In the genomic region with DNA sequence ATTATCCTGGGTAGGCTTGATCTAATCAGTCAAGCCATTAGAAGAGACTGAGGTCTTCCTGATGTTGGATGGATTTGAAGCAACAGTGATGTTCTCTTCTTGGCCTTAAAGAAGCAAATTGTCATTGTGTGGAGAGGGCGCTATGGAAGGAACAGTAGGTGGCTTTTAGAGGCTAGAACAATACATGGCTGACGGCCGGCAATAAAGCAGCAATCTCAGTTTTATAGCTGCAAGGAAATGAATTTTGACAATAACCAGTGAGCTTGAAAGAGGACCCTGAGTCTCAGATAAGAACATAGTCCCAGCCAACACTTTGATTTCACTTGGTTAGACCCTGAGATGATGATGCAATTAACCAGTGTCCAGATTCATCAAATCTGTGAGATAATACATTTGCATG, we compare ENCODE assay signal across 30 cellular contexts.
"Had no signal": no experiment of that assay in that cellular context is flagged by ENCODE, and none has a peak within 500 bp of the region (broad histone marks: within the 10 kb centered on the region; RNA-seq: fewer than 3 reads in every experiment).

No MANE protein-coding gene starts in this region.

- FAIRE-seq: urothelium cell line had no signal

- H3K79me2 ChIP-seq: parathyroid adenoma had no signal

- H3K36me3 ChIP-seq: neural progenitor cell, ovary, spleen, suprapubic skin, tibial artery, upper lobe of left lung, vagina had no signal

- H3K4me1 ChIP-seq: neural progenitor cell, parathyroid adenoma, psoas muscle, testis had no signal

- H3K27ac ChIP-seq: neural progenitor cell, ovary, parathyroid adenoma, psoas muscle, skin epidermis, spleen, suprapubic skin, testis, tibial artery, upper lobe of left lung, vagina had no signal

- H2AFZ ChIP-seq: neural progenitor cell, parathyroid adenoma had no signal

- H3K4me2 ChIP-seq: neural progenitor cell, smooth muscle cell had no signal

- H3K4me3 ChIP-seq: neural progenitor cell, ovary, psoas muscle, skin epidermis, smooth muscle cell, spleen, suprapubic skin, testis, tibial artery, upper lobe of left lung, vagina had no signal

- ATAC-seq: naive thymus-derived CD4-positive, alpha-beta T cell; natural killer cell; psoas muscle; right cardiac atrium; sciatic nerve; stimulated activated memory B cell treated with anti-CD40 and anti-IgM and Interleukin-4, amounts not matched to agents 10 μg/mL and 1 μg/mL and 100 μg/mL, for 72 hours; stimulated activated naive CD8-positive, alpha-beta T cell treated with anti-CD3 and anti-CD28 coated beads, Interleukin-15, amount 100 ng/mL, for 72 hours; stimulated activated naive CD8-positive, alpha-beta T cell treated with anti-CD3 and anti-CD28 coated beads, Interleukin-15, Interleukin-2, amounts not matched to agents 100 U/mL and 50 U/mL, for 24 hours had no signal

- H3K9me3 ChIP-seq: ovary, psoas muscle, suprapubic skin, testis, tibial artery, upper lobe of left lung, vagina had no signal

- DNase-seq: naive thymus-derived CD4-positive, alpha-beta T cell; natural killer cell; occipital lobe; ovary; posterior cingulate gyrus; psoas muscle; right cardiac atrium; spleen; stimulated activated CD4-positive, alpha-beta T cell treated with anti-CD3 and anti-CD28 coated beads, Interleukin-12 subunit alpha, Interleukin-12 subunit beta, amount 100 ng/mL, for 4 hours; stimulated activated CD4-positive, alpha-beta T cell treated with anti-CD3 and anti-CD28 coated beads, Interleukin-1b, Interleukin-23, amount 100 ng/mL, for 48 hours; stimulated activated CD4-positive, alpha-beta T cell treated with anti-CD3 and anti-CD28 coated beads, Interleukin-4, amount 100 ng/mL, for 1 hour; stimulated activated CD4-positive, alpha-beta T cell treated with anti-CD3 and anti-CD28 coated beads, Interleukin-4, amount 100 ng/mL, for 4 hours; stimulated activated CD8-positive, alpha-beta memory T cell treated with anti-CD3 and anti-CD28 coated beads, Interleukin-4, amount 100 ng/mL, for 48 hours; stimulated activated naive CD4-positive, alpha-beta T cell; stimulated activated naive CD8-positive, alpha-beta T cell treated with anti-CD3 and anti-CD28 coated beads, Interleukin-15, amount 100 ng/mL, for 72 hours; stimulated activated naive CD8-positive, alpha-beta T cell treated with anti-CD3 and anti-CD28 coated beads, Interleukin-15, Interleukin-2, amounts not matched to agents 100 U/mL and 50 U/mL, for 24 hours; substantia nigra; testis; tibial artery; trophoblast cell; upper lobe of left lung had no signal

- H3K9ac ChIP-seq: neural progenitor cell, parathyroid adenoma had no signal

- H3K27me3 ChIP-seq: neural progenitor cell, ovary, spleen, suprapubic skin, testis, tibial artery, upper lobe of left lung, vagina had no signal
